10 cellular contexts compared by ENCODE assay signal in genomic region chr7:158864507-158864820, GRCh38. TPM values are rescaled to one million over a fixed set of nuclear protein-coding genes. Genes with fewer than 3 reads are reported as not detected.
DNase-seq lines count a peak whose midpoint lies in the region; ATAC-seq and TF ChIP-seq lines count a peak whose summit lies in the region.
"Had no signal": no experiment of that assay in that cellular context is flagged by ENCODE, and none has a peak within 500 bp of the region (broad histone marks: within the 10 kb centered on the region; RNA-seq: fewer than 3 reads in every experiment).

No MANE protein-coding gene starts in this region.

- intact Hi-C loops in heart right ventricle (cut with DNase I), result loop anchor here in 5 of 10 donors (1.0 to 10.0 kb wide), 5 partner anchors 35 to 170 kb away; partner anchors contain the start of gene ESYT2 (in 4 of the 5)
- intact Hi-C loops in cardiac septum (cut with DNase I), result loop anchor here (5.0 kb wide), 1 partner anchor 82 kb away; no protein-coding TSS in a partner anchor
- intact Hi-C loops in colonic mucosa (cut with DNase I), result no loop called here
- intact Hi-C loops in uterus (cut with DNase I; ENCODE audit: low total_unique reads), result no loop called here

- peak overlapping the region in 1 of 2 donors; percentile 13 for H3K9ac ChIP-seq in colonic mucosa (ENCODE audit: low read depth in 2 of 2, low read length in 2 of 2)
- peak overlapping the region; percentile 64 for H3K9ac ChIP-seq in muscle layer of colon (ENCODE audit: low read length)

- DNase-seq in heart right ventricle (no peak), cardiac septum (ENCODE audit: low spot score) (no peak), colonic mucosa (no peak), uterus (no peak), NCI-H1694 (lab: John Stamatoyannopoulos, UW) (no peak), ACHN (no peak)
- DNase-seq in stimulated activated naive CD4-positive, alpha-beta T cell (lab: John Stamatoyannopoulos, UW), result no peak
- DNase-seq: DMS 273 treated with DMSO at 0.1 percent for 48 hours, NCI-H1105 had no signal

- no peak for ATAC-seq in heart right ventricle

- H3K4me1 ChIP-seq in heart right ventricle (peaks cover 19 to 68% (median 36%) of the 10 kb centered on the region in 9 donors), colonic mucosa (no peaks in the 10 kb centered on the region), muscle layer of colon (ENCODE audit: insufficient read depth, low read length) (peaks cover 11% of the 10 kb centered on the region), uterus (no peaks in the 10 kb centered on the region)

- no peak for TF ChIP-seq CTCF in heart right ventricle (IDR thresholded peaks at IDR 0.05)
- TF ChIP-seq CTCF in colonic mucosa (IDR thresholded peaks at IDR 0.05), result no peak
- no peak for TF ChIP-seq CTCF in uterus (IDR thresholded peaks at IDR 0.05)

- no peaks in the 10 kb centered on the region for H3K27me3 ChIP-seq in heart right ventricle
- H3K27me3 ChIP-seq in colonic mucosa, result no peaks in the 10 kb centered on the region
- H3K27me3 ChIP-seq in muscle layer of colon (ENCODE audit: control insufficient read depth in 1 of 2, insufficient read depth in 2 of 2, low read length in 2 of 2), result no peaks in the 10 kb centered on the region
- H3K27me3 ChIP-seq in uterus, result no peaks in the 10 kb centered on the region

- in situ Hi-C loops in ACHN (cut with HindIII; ENCODE audit: low pct_ligation_motif_present, low pct_unique_long_range_greater_than_20kb, low sequenced_read_pairs), result no loop called here

- no peak for TF ChIP-seq POLR2A in uterus (IDR thresholded peaks at IDR 0.05)

- H3K27ac ChIP-seq in heart right ventricle, result peak overlapping the region; percentile 85 to 98 (median 92)
- H3K27ac ChIP-seq in colonic mucosa, result peak overlapping the region; percentile 66
- peak overlapping the region; percentile 70 for H3K27ac ChIP-seq in muscle layer of colon (ENCODE audit: low read depth, low read length)
- H3K27ac ChIP-seq in uterus, result peak overlapping the region; percentile 70 to 83

- H3K4me3 ChIP-seq in heart right ventricle, result peak overlapping the region in 9 of 10 donors; percentile 30 to 55 (median 51)
- H3K4me3 ChIP-seq in colonic mucosa, result no peak overlapping the region
- H3K4me3 ChIP-seq in muscle layer of colon (ENCODE audit: low read depth in 1 of 2, low read length in 2 of 2), result peak overlapping the region; percentile 36 to 75
- H3K4me3 ChIP-seq in uterus, result peak overlapping the region in 1 of 2 donors; percentile 61

- WGBS in heart right ventricle, 2 donors, result 76% methylated on average over 3 of the region's 3 CpGs

- H3K9me3 ChIP-seq in heart right ventricle (no peaks in the 10 kb centered on the region), colonic mucosa (no peaks in the 10 kb centered on the region), muscle layer of colon (ENCODE audit: low read length) (no peaks in the 10 kb centered on the region), uterus (no peaks in the 10 kb centered on the region)

- H3K36me3 ChIP-seq in heart right ventricle (no peaks in the 10 kb centered on the region), colonic mucosa (no peaks in the 10 kb centered on the region), muscle layer of colon (ENCODE audit: insufficient read depth, low read length) (no peaks in the 10 kb centered on the region), uterus (no peaks in the 10 kb centered on the region)

RNA-seq across cellular contexts. Expression of gene DYNC2I1, which starts 8.1 kb away (rescaled TPM):
- 10 to 100 TPM; 15.8 to 32.4 (median 21.1) TPM for total RNA-seq in heart right ventricle
- 10 to 100 TPM; 13.6 to 43.1 TPM for polyA plus RNA-seq in heart right ventricle
- 24.8 TPM for total RNA-seq in cardiac septum
- 10 to 100 TPM; 16.4 to 21.8 TPM for total RNA-seq in colonic mucosa
- 10 to 100 TPM; 10.5 to 36.6 (median 23.3) TPM for total RNA-seq in uterus

RNA-seq across cellular contexts. Expression of gene ESYT2, which starts 35.2 kb away (rescaled TPM):
- total RNA-seq in heart right ventricle (10 to 100 TPM; 44.3 to 79.2 (median 50.0) TPM), cardiac septum (45.6 TPM), colonic mucosa (100 to 1,000 TPM in 1 of 2 donors, 10 to 100 TPM in 1; 57.5 to 105 TPM), uterus (100 to 1,000 TPM in 2 of 4 donors, 10 to 100 TPM in 2; 91.6 to 159 (median 100) TPM)
- 10 to 100 TPM; 18.9 to 26.4 TPM for polyA plus RNA-seq in heart right ventricle
